ENCODE assay signal across 12 cellular contexts in the genomic region with DNA sequence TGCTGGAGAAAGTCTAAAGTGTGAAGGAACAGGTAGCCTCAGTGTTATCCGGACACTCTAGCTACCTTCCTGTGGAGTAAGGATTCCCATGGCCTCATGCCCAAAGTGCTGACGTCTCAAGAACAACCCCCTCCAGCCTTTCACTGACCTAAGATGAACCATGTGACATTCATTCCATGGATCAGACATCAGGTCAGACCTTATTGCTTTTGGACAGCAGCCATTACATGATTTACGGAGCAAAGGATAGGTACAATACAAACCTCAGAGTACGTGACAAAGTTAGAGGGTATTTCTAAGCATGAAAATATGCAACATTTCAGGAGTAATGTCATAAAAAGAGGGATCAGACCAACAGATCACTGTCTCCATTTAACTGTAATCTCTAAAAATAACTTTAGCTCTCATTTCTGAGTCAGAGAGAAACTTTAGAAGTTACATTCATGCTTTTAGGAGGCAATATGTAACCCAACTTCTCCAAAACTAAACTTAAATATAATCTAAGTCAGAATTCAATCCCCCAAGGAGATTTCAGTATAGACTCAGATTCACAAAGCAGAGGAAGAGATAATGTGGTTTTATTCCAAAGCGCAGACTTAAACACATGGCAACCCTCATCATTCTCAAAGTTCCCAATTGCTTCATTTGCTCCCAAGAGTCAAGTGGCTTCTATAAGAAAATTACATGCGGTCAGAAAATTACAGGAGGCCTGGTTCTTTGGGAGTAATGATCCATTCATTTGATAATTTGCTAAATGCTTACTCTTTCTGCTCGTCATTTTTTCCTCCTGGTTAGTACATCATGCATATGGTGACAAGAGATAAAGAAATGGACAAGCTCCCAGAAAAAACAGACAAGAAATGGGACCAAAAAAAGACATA.
A peak's percentile ranks its signal among the peaks of the same experiment; 100 is the strongest.
DNase-seq lines count a peak whose midpoint lies in the region; ATAC-seq and TF ChIP-seq lines count a peak whose summit lies in the region.
"Had no signal": no experiment of that assay in that cellular context is flagged by ENCODE, and none has a peak within 500 bp of the region (broad histone marks: within the 10 kb centered on the region; RNA-seq: fewer than 3 reads in every experiment).

No MANE protein-coding gene starts in this region.

- DNase-seq in Caki2 (ENCODE audit: low read depth), result peak; percentile 94
- peak; percentile 99 for DNase-seq in M059J (ENCODE audit: low read depth)
- DNase-seq in brain microvascular endothelial cell, result peak; percentile 80
- DNase-seq in non-pigmented ciliary epithelial cell (ENCODE audit: low read depth), result peak; percentile 78
- DNase-seq in activated CD8-positive, alpha-beta memory T cell treated with anti-CD3 and anti-CD28 coated beads for 24 hours, result no peak
- DNase-seq in NCI-H2196 treated with DMSO at 0.1 percent for 48 hours (lab: John Stamatoyannopoulos, UW; ENCODE audit: unreplicated experiment), result no peak
- DNase-seq: erythroblast, left colon had no signal

- H3K4me3 ChIP-seq in brain microvascular endothelial cell (ENCODE audit: low read depth, low read length), result no peak overlapping the region
- H3K4me3 ChIP-seq: thoracic aorta had no signal

- ATAC-seq in GM18870 (IDR thresholded peaks at IDR 0.05; ENCODE audit: unreplicated experiment) (no peak), GM21737 (IDR thresholded peaks at IDR 0.05; ENCODE audit: unreplicated experiment) (no peak)
- ATAC-seq: left colon had no signal

- in situ Hi-C loops in Caki2 (cut with HindIII; ENCODE audit: low pct_unique_long_range_greater_than_20kb, low sequenced_read_pairs), result no loop called here
- in situ Hi-C loops in brain microvascular endothelial cell (cut with HindIII; ENCODE audit: low pct_ligation_motif_present, low sequenced_read_pairs), result no loop called here

- no peaks in the 10 kb centered on the region for H3K27me3 ChIP-seq in brain microvascular endothelial cell (replicated peaks)

- H3K27ac ChIP-seq in brain microvascular endothelial cell, result peak overlapping the region; percentile 50
- H3K27ac ChIP-seq: neutrophil had no signal

- no peak for TF ChIP-seq CTCF in brain microvascular endothelial cell (IDR thresholded peaks at IDR 0.05; ENCODE audit: low read depth, low read length, missing control alignments)

- no peaks in the 10 kb centered on the region for H3K36me3 ChIP-seq in brain microvascular endothelial cell (replicated peaks)
- H3K36me3 ChIP-seq: neutrophil, thoracic aorta had no signal

Comparison
In these comparisons a context has a peak if more than half of its experiments do, and no peak if none do; other contexts are left out.
1. DNase-seq: peak in Caki2 (single experiment), M059J (single experiment), brain microvascular endothelial cell (single experiment) and non-pigmented ciliary epithelial cell (single experiment); none in activated CD8-positive, alpha-beta memory T cell treated with anti-CD3 and anti-CD28 coated beads for 24 hours (single experiment) and NCI-H2196 treated with DMSO at 0.1 percent for 48 hours (single experiment).